ENCODE assay signal across 32 cellular contexts in the genomic region with DNA sequence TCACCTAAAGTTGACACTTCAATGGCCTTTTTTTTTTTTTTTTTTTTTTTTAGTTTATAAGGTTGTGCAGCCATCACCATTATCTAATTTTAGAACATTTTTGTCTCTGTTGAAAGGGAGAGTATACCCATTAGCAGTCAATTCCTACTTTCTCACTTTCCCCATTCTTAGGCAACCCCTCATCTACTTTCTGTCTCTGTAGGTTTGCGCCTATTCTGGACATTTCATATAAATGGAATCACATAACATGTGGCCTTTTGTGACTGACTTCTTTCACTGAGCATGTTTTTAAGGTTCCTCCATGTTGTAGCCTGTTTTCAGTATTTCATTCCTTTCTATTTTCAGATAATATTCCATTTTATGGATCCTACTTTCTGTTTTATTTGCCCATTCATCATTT.
"Had no signal": no experiment of that assay in that cellular context is flagged by ENCODE, and none has a peak within 500 bp of the region (broad histone marks: within the 10 kb centered on the region; RNA-seq: fewer than 3 reads in every experiment).

No MANE protein-coding gene starts in this region.

- H3K9me3 Mint-ChIP-seq: immature natural killer cell; naive B cell; natural killer cell; nephron progenitor cell; neural progenitor cell; stimulated activated effector memory CD8-positive, alpha-beta T cell treated with anti-CD3 and anti-CD28 coated beads, Interleukin-12 subunit alpha, Interleukin-12 subunit beta, amount 100 ng/mL, for 72 hours; stimulated activated naive CD8-positive, alpha-beta T cell treated with anti-CD3 and anti-CD28 coated beads, Interleukin-15, Interleukin-2, amounts not matched to agents 100 ng/mL and 50 ng/mL, for 24 hours had no signal

- H3K9me3 ChIP-seq: left lung, lower lobe of right lung, neutrophil, ovary, prostate gland, sigmoid colon, spleen, suprapubic skin, thoracic aorta, tibial artery, upper lobe of right lung had no signal

- H3K27me3 ChIP-seq: left lung, neural progenitor cell, neutrophil, ovary, sigmoid colon, spleen, suprapubic skin, tibial artery, upper lobe of right lung had no signal

- FAIRE-seq: islet of Langerhans, kidney, small intestine, urothelium cell line had no signal

- H2AFZ ChIP-seq: neural progenitor cell had no signal

- H3K4me3 Mint-ChIP-seq: immature natural killer cell; naive B cell; natural killer cell; nephron progenitor cell; neural progenitor cell; stimulated activated effector memory CD8-positive, alpha-beta T cell treated with anti-CD3 and anti-CD28 coated beads, Interleukin-12 subunit alpha, Interleukin-12 subunit beta, amount 100 ng/mL, for 72 hours; stimulated activated naive CD8-positive, alpha-beta T cell treated with anti-CD3 and anti-CD28 coated beads, Interleukin-15, Interleukin-2, amounts not matched to agents 100 ng/mL and 50 ng/mL, for 24 hours had no signal

- H3K4me1 ChIP-seq: left lung, lower lobe of right lung, neural progenitor cell, prostate gland, spleen, suprapubic skin, tibial artery, upper lobe of right lung had no signal

- H3K27me3 Mint-ChIP-seq: naive B cell; stimulated activated naive CD8-positive, alpha-beta T cell treated with anti-CD3 and anti-CD28 coated beads, Interleukin-15, Interleukin-2, amounts not matched to agents 100 ng/mL and 50 ng/mL, for 24 hours had no signal

- ATAC-seq: left colon; left lung; lower lobe of right lung; natural killer cell; right cardiac atrium; stimulated activated effector memory CD8-positive, alpha-beta T cell treated with anti-CD3 and anti-CD28 coated beads, Interleukin-12 subunit alpha, Interleukin-12 subunit beta, amount 100 ng/mL, for 72 hours; upper lobe of right lung had no signal

- H3K27ac Mint-ChIP-seq: immature natural killer cell; naive B cell; natural killer cell; nephron progenitor cell; neural progenitor cell; stimulated activated effector memory CD8-positive, alpha-beta T cell treated with anti-CD3 and anti-CD28 coated beads, Interleukin-12 subunit alpha, Interleukin-12 subunit beta, amount 100 ng/mL, for 72 hours; stimulated activated naive CD8-positive, alpha-beta T cell treated with anti-CD3 and anti-CD28 coated beads, Interleukin-15, Interleukin-2, amounts not matched to agents 100 ng/mL and 50 ng/mL, for 24 hours had no signal

- H3K27ac ChIP-seq: left lung, lower lobe of right lung, neural progenitor cell, neutrophil, ovary, prostate gland, sigmoid colon, spleen, suprapubic skin, thoracic aorta, tibial artery, upper lobe of right lung had no signal

- H3K4me3 ChIP-seq: left lung, lower lobe of right lung, neural progenitor cell, ovary, prostate gland, sigmoid colon, spleen, suprapubic skin, thoracic aorta, tibial artery, upper lobe of right lung had no signal

- H3K4me1 Mint-ChIP-seq: immature natural killer cell; naive B cell; natural killer cell; nephron progenitor cell; neural progenitor cell; stimulated activated effector memory CD8-positive, alpha-beta T cell treated with anti-CD3 and anti-CD28 coated beads, Interleukin-12 subunit alpha, Interleukin-12 subunit beta, amount 100 ng/mL, for 72 hours had no signal

- H3K9ac ChIP-seq: neural progenitor cell had no signal

- DNase-seq: hypothalamus; immature natural killer cell; kidney; left colon; left lung; lower lobe of right lung; mammary epithelial cell; mesenchymal stem cell; naive B cell; natural killer cell; nephron progenitor cell; occipital lobe; ovary; retina; right cardiac atrium; sigmoid colon; small intestine; spleen; stimulated activated CD4-positive, alpha-beta T cell treated with anti-CD3 and anti-CD28 coated beads, Interleukin-4, amount 100 ng/mL, for 24 hours; stimulated activated naive CD4-positive, alpha-beta T cell; tibial artery; trophoblast cell; upper lobe of right lung had no signal

- H3K36me3 ChIP-seq: left lung, lower lobe of right lung, neutrophil, ovary, prostate gland, sigmoid colon, suprapubic skin, thoracic aorta, tibial artery, upper lobe of right lung had no signal

- H3K36me3 Mint-ChIP-seq: natural killer cell had no signal

- H3K4me2 ChIP-seq: neural progenitor cell had no signal
